ENCODE assay signal across 8 cellular contexts in the genomic region with DNA sequence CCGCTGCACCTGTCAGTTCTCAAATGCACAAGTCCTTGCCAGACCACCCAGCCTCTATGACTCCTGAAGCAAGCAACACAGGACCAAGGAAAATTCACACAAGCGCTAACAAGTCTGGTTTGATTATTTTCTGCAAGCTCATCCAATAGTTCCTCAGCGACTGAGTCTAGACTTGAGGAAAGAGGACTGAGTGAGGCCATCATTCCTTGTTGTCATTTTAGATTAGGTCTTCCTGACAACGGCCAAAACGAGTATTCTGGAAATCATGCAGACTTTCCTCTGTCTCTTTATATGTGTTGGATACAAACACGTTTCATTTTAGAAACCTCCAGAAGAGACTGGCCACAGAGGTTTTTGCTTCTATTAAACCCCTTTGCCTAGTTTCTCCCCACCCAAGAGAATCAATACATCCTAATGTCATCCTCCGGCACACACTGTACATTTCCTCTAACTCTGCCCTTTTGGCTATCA. TPM values are rescaled to one million over a fixed set of nuclear protein-coding genes. Genes with fewer than 3 reads are reported as not detected.
DNase-seq lines count a peak whose midpoint lies in the region; ATAC-seq and TF ChIP-seq lines count a peak whose summit lies in the region.

No MANE protein-coding gene starts in this region.

- no peak for ATAC-seq in HG02852 (IDR thresholded peaks at IDR 0.05; ENCODE audit: unreplicated experiment)
- ATAC-seq in HG02973 (IDR thresholded peaks at IDR 0.05; ENCODE audit: unreplicated experiment): no peak

- H3K4me3 ChIP-seq in esophagus muscularis mucosa: peak overlapping the region; percentile 77 to 97 (median 82)
- H3K4me3 ChIP-seq in ovary: peak overlapping the region; percentile 68

- H3K27me3 ChIP-seq in esophagus muscularis mucosa (no peaks in the 10 kb centered on the region), ovary (no peaks in the 10 kb centered on the region)

- peaks cover 45 to 72% (median 66%) of the 10 kb centered on the region in 4 donors for H3K4me1 ChIP-seq in esophagus muscularis mucosa
- H3K4me1 ChIP-seq in ovary (ENCODE audit: insufficient read depth): peaks cover 3% of the 10 kb centered on the region

- no peaks in the 10 kb centered on the region for H3K9me3 ChIP-seq in esophagus muscularis mucosa
- no peaks in the 10 kb centered on the region for H3K9me3 ChIP-seq in ovary

- 4% methylated on average over 7 of the region's 7 CpGs for WGBS in esophagus muscularis mucosa
- WGBS in ovary, 3 donors: 1 to 2% (median 2%) methylated on average over 7 of the region's 7 CpGs

- H3K27ac Mint-ChIP-seq in activated naive CD4-positive, alpha-beta T cell treated with anti-CD3 and anti-CD28 coated beads, Interleukin-2, amount 50 U/mL, for 24 hours: peak overlapping the region; percentile 100

- H3K27ac ChIP-seq in esophagus muscularis mucosa (replicated peaks in 1 of 4) (peak overlapping the region; percentile 94 to 98 (median 97)), ovary (peak overlapping the region; percentile 84 to 96)

- no peak for TF ChIP-seq POLR2A in esophagus muscularis mucosa (IDR thresholded peaks at IDR 0.05; ENCODE audit: low read depth)
- no peak for TF ChIP-seq POLR2A in ovary (IDR thresholded peaks at IDR 0.05)

- DNase-seq in activated naive CD4-positive, alpha-beta T cell treated with Interleukin-2 at 50 U/mL for 16 hours: no peak
- peak; percentile 33 for DNase-seq in SW480 (ENCODE audit: low spot score)
- no peak for DNase-seq in esophagus muscularis mucosa (ENCODE audit: extremely low spot score)
- no peak for DNase-seq in ovary
- DNase-seq in MV-4-11 (lab: John Stamatoyannopoulos, UW): no peak

- intact Hi-C loops in esophagus muscularis mucosa (cut with DNase I): no loop called here
- intact Hi-C loops in ovary (cut with DNase I): loop anchor here in 1 of 4 donors (10.0 kb wide), 1 partner anchor 62 kb away; no protein-coding TSS in a partner anchor

- H3K9me3 Mint-ChIP-seq in activated naive CD4-positive, alpha-beta T cell treated with anti-CD3 and anti-CD28 coated beads, Interleukin-2, amount 50 U/mL, for 24 hours: no peaks in the 10 kb centered on the region

- no peak for TF ChIP-seq CTCF in esophagus muscularis mucosa (IDR thresholded peaks at IDR 0.05)
- no peak for TF ChIP-seq CTCF in ovary (IDR thresholded peaks at IDR 0.05)

- H3K4me1 Mint-ChIP-seq in activated naive CD4-positive, alpha-beta T cell treated with anti-CD3 and anti-CD28 coated beads, Interleukin-2, amount 50 U/mL, for 24 hours: peaks cover 65% of the 10 kb centered on the region

- H3K4me3 Mint-ChIP-seq in activated naive CD4-positive, alpha-beta T cell treated with anti-CD3 and anti-CD28 coated beads, Interleukin-2, amount 50 U/mL, for 24 hours: peak overlapping the region; percentile 99

- TF ChIP-seq EP300 in esophagus muscularis mucosa (IDR thresholded peaks at IDR 0.05): no peak
- TF ChIP-seq EP300 in ovary (IDR thresholded peaks at IDR 0.05): no peak

- H3K36me3 Mint-ChIP-seq in activated naive CD4-positive, alpha-beta T cell treated with anti-CD3 and anti-CD28 coated beads, Interleukin-2, amount 50 U/mL, for 24 hours: peaks cover 14% of the 10 kb centered on the region

- no peaks in the 10 kb centered on the region for H3K27me3 Mint-ChIP-seq in activated naive CD4-positive, alpha-beta T cell treated with anti-CD3 and anti-CD28 coated beads, Interleukin-2, amount 50 U/mL, for 24 hours

- H3K36me3 ChIP-seq in esophagus muscularis mucosa (peaks cover 0 to 15% (median 8%) of the 10 kb centered on the region in 4 donors), ovary (no peaks in the 10 kb centered on the region)

RNA-seq across cellular contexts. Expression of a gene that starts 0.6 kb away (rescaled TPM):
- total RNA-seq in esophagus muscularis mucosa (10 to 100 TPM; 47.3 to 60.7 (median 56.2) TPM), ovary (10 to 100 TPM; 31.1 to 72.0 (median 63.2) TPM)
- polyA plus RNA-seq in ovary: 10 to 100 TPM; 32.6 to 83.6 TPM

RNA-seq across cellular contexts. Expression of a gene that starts 1.1 kb away (rescaled TPM):
- total RNA-seq in esophagus muscularis mucosa (10 to 100 TPM; 80.4 to 93.9 (median 84.3) TPM), ovary (100 to 1,000 TPM in 4 of 7 donors, 10 to 100 TPM in 3; 72.5 to 137 (median 104) TPM)
- polyA plus RNA-seq in ovary: 100 to 1,000 TPM in 1 of 2 donors, 10 to 100 TPM in 1; 74.4 to 138 TPM

RNA-seq across cellular contexts. Expression of a gene that starts 31.2 kb away (rescaled TPM):
- total RNA-seq in esophagus muscularis mucosa (10 to 100 TPM; 18.2 to 20.5 (median 20.1) TPM), ovary (10 to 100 TPM; 26.8 to 40.2 (median 34.4) TPM)
- polyA plus RNA-seq in ovary: 10 to 100 TPM; 21.8 to 46.2 TPM

RNA-seq across cellular contexts. Expression of a gene that starts 54.4 kb away (rescaled TPM):
- total RNA-seq in esophagus muscularis mucosa (100 to 1,000 TPM in 1 of 4 donors, 10 to 100 TPM in 3; 71.2 to 117 (median 92.1) TPM), ovary (100 to 1,000 TPM in 2 of 7 donors, 10 to 100 TPM in 5; 36.4 to 111 (median 83.8) TPM)
- 100 to 1,000 TPM in 1 of 2 donors, 10 to 100 TPM in 1; 96.2 to 155 TPM for polyA plus RNA-seq in ovary

RNA-seq across cellular contexts. Expression of a gene that starts 54.6 kb away (rescaled TPM):
- total RNA-seq in esophagus muscularis mucosa: 10 to 100 TPM; 46.8 to 72.4 (median 56.2) TPM
- total RNA-seq in ovary: 10 to 100 TPM; 26.1 to 46.5 (median 34.7) TPM
- polyA plus RNA-seq in ovary: 10 to 100 TPM; 21.3 to 47.0 TPM
